In genomic region chr12:96132819-96133218, GRCh38 we compare ENCODE assay signal across 12 cellular contexts.
DNase-seq lines count a peak whose midpoint lies in the region; TF ChIP-seq lines count a peak whose summit lies in the region.
"Had no signal": no experiment of that assay in that cellular context is flagged by ENCODE, and none has a peak within 500 bp of the region (broad histone marks: within the 10 kb centered on the region; RNA-seq: fewer than 3 reads in every experiment).

No MANE protein-coding gene starts in this region.

- TF ChIP-seq CTCF in CD14-positive monocyte (IDR thresholded peaks at IDR 0.05) = peak; percentile 58
- TF ChIP-seq CTCF in GM13977 (IDR thresholded peaks at IDR 0.05; ENCODE audit: extremely low read depth, insufficient read depth, missing control alignments) = peak; percentile 46

- H3K36me3 ChIP-seq in SJCRH30 = no peaks in the 10 kb centered on the region

- H3K36me3 Mint-ChIP-seq in CD14-positive monocyte (peaks cover 0 to 3% of the 10 kb centered on the region in 2 donors), immature natural killer cell (no peaks in the 10 kb centered on the region)

- H3K4me3 Mint-ChIP-seq in CD14-positive monocyte (no peak overlapping the region), immature natural killer cell (no peak overlapping the region)
- H3K4me3 Mint-ChIP-seq: nephron had no signal

- no peak overlapping the region for H3K27ac ChIP-seq in SJCRH30

- DNase-seq in CD14-positive monocyte (ENCODE audit: low spot score) (no peak), GM13977 (ENCODE audit: low spot score) (no peak), SJCRH30 (peak; percentile 26 to 36), immature natural killer cell (peak in 2 of 3 donors; percentile 10 to 22), NCI-H345 (lab: John Stamatoyannopoulos, UW) (no peak), activated gamma-delta T cell (lab: John Stamatoyannopoulos, UW) (no peak)
- no peak for DNase-seq in activated CD8-positive, alpha-beta memory T cell treated with anti-CD3 and anti-CD28 coated beads, Interleukin-2, amount 50 U/mL, for 4 hours
- no peak for DNase-seq in activated CD8-positive, alpha-beta memory T cell treated with anti-CD3 and anti-CD28 coated beads for 24 hours
- DNase-seq: amniotic stem cell, MM.1S, T1000 had no signal

- H3K27ac Mint-ChIP-seq in CD14-positive monocyte (no peak overlapping the region), immature natural killer cell (no peak overlapping the region)
- H3K27ac Mint-ChIP-seq: nephron had no signal

- H3K4me1 Mint-ChIP-seq in CD14-positive monocyte = peaks cover 32% of the 10 kb centered on the region
- H3K4me1 Mint-ChIP-seq in immature natural killer cell = peaks cover 2 to 7% of the 10 kb centered on the region in 2 donors
- H3K4me1 Mint-ChIP-seq: nephron had no signal

- peaks cover 22% of the 10 kb centered on the region for H3K4me1 ChIP-seq in SJCRH30

- in situ Hi-C loops in GM13977 (cut with MboI; ENCODE audit: low pct_unique_long_range_greater_than_20kb, low sequenced_read_pairs, unreplicated experiment) = no loop called here

- H3K27me3 Mint-ChIP-seq in CD14-positive monocyte (ENCODE audit: low read depth in 3 of 3) = peaks cover 0 to 5% (median 0%) of the 10 kb centered on the region in 3 donors
- peaks cover 6 to 10% (median 8%) of the 10 kb centered on the region in 3 donors for H3K27me3 Mint-ChIP-seq in immature natural killer cell (ENCODE audit: low read depth in 3 of 3)

- intact Hi-C loops in CD14-positive monocyte (cut with micrococcal nuclease) = loop anchor here in 1 of 2 donors (5.0 kb wide), 1 partner anchor 71 kb away; no protein-coding TSS in a partner anchor

- H3K9me3 ChIP-seq in SJCRH30 (replicated peaks) = no peaks in the 10 kb centered on the region

- H3K4me3 ChIP-seq in SJCRH30 = no peak overlapping the region

- no peaks in the 10 kb centered on the region for H3K27me3 ChIP-seq in SJCRH30

- H3K9me3 Mint-ChIP-seq in CD14-positive monocyte = peaks cover 0 to 4% (median 0%) of the 10 kb centered on the region in 7 donors
- no peaks in the 10 kb centered on the region for H3K9me3 Mint-ChIP-seq in immature natural killer cell
- H3K9me3 Mint-ChIP-seq: nephron had no signal

Comparison
In these comparisons a context has a peak if more than half of its experiments do, and no peak if none do; other contexts are left out.
1. DNase-seq: peak in SJCRH30 (2 of 2) and immature natural killer cell (2 of 3); none in CD14-positive monocyte (single experiment), GM13977 (single experiment), NCI-H345 (single experiment), activated CD8-positive, alpha-beta memory T cell treated with anti-CD3 and anti-CD28 coated beads, Interleukin-2, amount 50 U/mL, for 4 hours (single experiment), activated CD8-positive, alpha-beta memory T cell treated with anti-CD3 and anti-CD28 coated beads for 24 hours (single experiment) and activated gamma-delta T cell (single experiment).